In genomic region chr7:20791523-20791879, GRCh38 we compare ENCODE assay signal across 30 cellular contexts. TPM values are rescaled to one million over a fixed set of nuclear protein-coding genes. Genes with fewer than 3 reads are reported as not detected.
DNase-seq lines count a peak whose midpoint lies in the region; ATAC-seq and TF ChIP-seq lines count a peak whose summit lies in the region.
"Had no signal": no experiment of that assay in that cellular context is flagged by ENCODE, and none has a peak within 500 bp of the region (broad histone marks: within the 10 kb centered on the region; RNA-seq: fewer than 3 reads in every experiment).

No MANE protein-coding gene starts in this region.

- H3K4me2 ChIP-seq in trophoblast cell (ENCODE audit: low read length) = no peak overlapping the region

- H3K9me3 Mint-ChIP-seq in activated naive CD4-positive, alpha-beta T cell treated with anti-CD3 and anti-CD28 coated beads, Interleukin-2, amount 10 ng/mL, durations not matched to agents 7 days and 5 days = peaks cover 5% of the 10 kb centered on the region
- peaks cover 4 to 18% of the 10 kb centered on the region in 2 donors for H3K9me3 Mint-ChIP-seq in activated naive CD4-positive, alpha-beta T cell treated with anti-CD3 and anti-CD28 coated beads, Interleukin-2, amount 50 U/mL, for 72 hours
- no peaks in the 10 kb centered on the region for H3K9me3 Mint-ChIP-seq in progenitor cell of endocrine pancreas (ENCODE audit: low read depth)

- intact Hi-C loops in vagina (cut with DNase I) = no loop called here

- H3K36me3 Mint-ChIP-seq in activated naive CD4-positive, alpha-beta T cell treated with anti-CD3 and anti-CD28 coated beads, Interleukin-2, amount 10 ng/mL, durations not matched to agents 7 days and 5 days = peaks cover 12% of the 10 kb centered on the region
- peaks cover 18 to 40% of the 10 kb centered on the region in 2 donors for H3K36me3 Mint-ChIP-seq in activated naive CD4-positive, alpha-beta T cell treated with anti-CD3 and anti-CD28 coated beads, Interleukin-2, amount 50 U/mL, for 72 hours
- no peaks in the 10 kb centered on the region for H3K36me3 Mint-ChIP-seq in progenitor cell of endocrine pancreas (ENCODE audit: insufficient read depth)

- H3K27ac ChIP-seq in RWPE2 (ENCODE audit: poor library complexity, severe bottlenecking) = peak overlapping the region; percentile 72
- no peak overlapping the region for H3K27ac ChIP-seq in iPS DF 6.9 (ENCODE audit: low read length)
- H3K27ac ChIP-seq in trophoblast cell (ENCODE audit: low read depth, low read length) = no peak overlapping the region
- no peak overlapping the region for H3K27ac ChIP-seq in vagina
- H3K27ac ChIP-seq: body of pancreas, C4-2B, esophagus squamous epithelium, gastroesophageal sphincter, HL-60, left ventricle myocardium inferior, uterus had no signal

- H4K8ac ChIP-seq in trophoblast cell (ENCODE audit: low read depth, low read length) = no peak overlapping the region

- H3K4ac ChIP-seq in trophoblast cell (ENCODE audit: low read depth, low read length) = no peak overlapping the region

- H2BK120ac ChIP-seq in trophoblast cell (ENCODE audit: insufficient read depth, low read length, poor library complexity) = no peak overlapping the region

- H2BK12ac ChIP-seq in trophoblast cell (ENCODE audit: low read length) = no peak overlapping the region

- H3K79me2 ChIP-seq in trophoblast cell (ENCODE audit: control insufficient read depth, insufficient read depth, low read length, poor library complexity) = no peaks in the 10 kb centered on the region

- no peak for ATAC-seq in activated naive CD4-positive, alpha-beta T cell treated with anti-CD3 and anti-CD28 coated beads, Interleukin-2, amount 50 U/mL, for 72 hours
- ATAC-seq in RWPE2 (ENCODE audit: low read depth) = no peak
- ATAC-seq: body of pancreas, gastroesophageal sphincter, natural killer cell had no signal

- H3K4me3 ChIP-seq in RWPE2 (ENCODE audit: severe bottlenecking) (peak overlapping the region; percentile 37), iPS DF 6.9 (ENCODE audit: low read length) (peak overlapping the region; percentile 12; the same call in 1 of the 2 replicates), trophoblast cell (ENCODE audit: low read depth, low read length) (no peak overlapping the region), vagina (no peak overlapping the region)
- H3K4me3 ChIP-seq: body of pancreas, esophagus squamous epithelium, gastroesophageal sphincter, left ventricle myocardium inferior, uterus had no signal

- H3K23ac ChIP-seq in trophoblast cell (ENCODE audit: low read length) = no peak overlapping the region

- peaks cover 92% of the 10 kb centered on the region for H3K27me3 Mint-ChIP-seq in activated naive CD4-positive, alpha-beta T cell treated with anti-CD3 and anti-CD28 coated beads, Interleukin-2, amount 10 ng/mL, durations not matched to agents 7 days and 5 days
- H3K27me3 Mint-ChIP-seq in progenitor cell of endocrine pancreas = peaks cover 97% of the 10 kb centered on the region

- TF ChIP-seq POLR2A in vagina (IDR thresholded peaks at IDR 0.05) = no peak

- peak overlapping the region; percentile 73 for H3K27ac Mint-ChIP-seq in activated naive CD4-positive, alpha-beta T cell treated with anti-CD3 and anti-CD28 coated beads, Interleukin-2, amount 10 ng/mL, durations not matched to agents 7 days and 5 days
- no peak overlapping the region for H3K27ac Mint-ChIP-seq in activated naive CD4-positive, alpha-beta T cell treated with anti-CD3 and anti-CD28 coated beads, Interleukin-2, amount 50 U/mL, for 72 hours
- H3K27ac Mint-ChIP-seq in progenitor cell of endocrine pancreas = peak overlapping the region; percentile 30
- H3K27ac Mint-ChIP-seq: natural killer cell had no signal

- no peak overlapping the region for H4K12ac ChIP-seq in trophoblast cell (ENCODE audit: low read depth, low read length)

- H3K4me3 Mint-ChIP-seq in activated naive CD4-positive, alpha-beta T cell treated with anti-CD3 and anti-CD28 coated beads, Interleukin-2, amount 10 ng/mL, durations not matched to agents 7 days and 5 days = no peak overlapping the region
- no peak overlapping the region for H3K4me3 Mint-ChIP-seq in progenitor cell of endocrine pancreas (ENCODE audit: low read depth)
- H3K4me3 Mint-ChIP-seq: natural killer cell had no signal

- no peak overlapping the region for H3K9ac ChIP-seq in trophoblast cell (ENCODE audit: low read length)

- H4K91ac ChIP-seq in trophoblast cell (ENCODE audit: low read depth, low read length) = no peak overlapping the region

- no peaks in the 10 kb centered on the region; the same call in 1 of the 2 replicates for H3K36me3 ChIP-seq in RWPE2 (ENCODE audit: low read depth)
- no peaks in the 10 kb centered on the region for H3K36me3 ChIP-seq in iPS DF 6.9 (ENCODE audit: control insufficient read depth, insufficient read depth, low read length)
- H3K36me3 ChIP-seq in trophoblast cell (ENCODE audit: control insufficient read depth in 1 of 2, insufficient read depth in 2 of 2, low read length in 2 of 2) = no peaks in the 10 kb centered on the region
- no peaks in the 10 kb centered on the region for H3K36me3 ChIP-seq in vagina
- H3K36me3 ChIP-seq: esophagus squamous epithelium, gastroesophageal sphincter, HAP-1, left ventricle myocardium inferior, MG63, uterus had no signal

- H3K18ac ChIP-seq in trophoblast cell (ENCODE audit: low read length) = no peak overlapping the region

- CTCF ChIA-PET in activated naive CD4-positive, alpha-beta T cell treated with anti-CD3 and anti-CD28 coated beads, Interleukin-2, amount 10 ng/mL, durations not matched to agents 7 days and 5 days (lab: Charles Lee) = no interaction called here

- no peak overlapping the region for H2BK5ac ChIP-seq in trophoblast cell (ENCODE audit: low read depth, low read length, poor library complexity)

- no peaks in the 10 kb centered on the region for H3K79me1 ChIP-seq in trophoblast cell (ENCODE audit: low read length)

- no peak overlapping the region for H3K14ac ChIP-seq in trophoblast cell (ENCODE audit: low read length)

- no peak for DNase-seq in activated naive CD4-positive, alpha-beta T cell treated with anti-CD3 and anti-CD28 coated beads, Interleukin-2, amount 10 ng/mL, durations not matched to agents 7 days and 5 days
- DNase-seq in activated naive CD4-positive, alpha-beta T cell treated with anti-CD3 and anti-CD28 coated beads, Interleukin-2, amount 50 U/mL, for 72 hours (ENCODE audit: low spot score in 2 of 2) = no peak
- DNase-seq in RWPE2 (ENCODE audit: low spot score) (no peak), iPS DF 6.9 (ENCODE audit: low read depth, low spot score) (no peak), progenitor cell of endocrine pancreas (ENCODE audit: low spot score, unreplicated experiment) (no peak), trophoblast cell (no peak), AG08396 (ENCODE audit: low spot score) (no peak), vagina (ENCODE audit: extremely low spot score in 2 of 2) (no peak)
- DNase-seq: activated CD4-positive, CD25-positive, alpha-beta regulatory T cell treated with anti-CD3 and anti-CD28 coated beads, Interleukin-2, amount 50 U/mL, for 72 hours; activated naive CD4-positive, alpha-beta T cell treated with anti-CD3 and anti-CD28 coated beads, Interleukin-2, amount 50 U/mL, for 16 hours; body of pancreas; effector memory CD4-positive, alpha-beta T cell; esophagus squamous epithelium; left ventricle myocardium inferior; midbrain; natural killer cell; NCI-H1436; NCI-H2171; NCI-H774; Right ventricle myocardium superior; uterus had no signal

- H3K4me1 Mint-ChIP-seq in activated naive CD4-positive, alpha-beta T cell treated with anti-CD3 and anti-CD28 coated beads, Interleukin-2, amount 10 ng/mL, durations not matched to agents 7 days and 5 days = peaks cover 10% of the 10 kb centered on the region
- H3K4me1 Mint-ChIP-seq in progenitor cell of endocrine pancreas (ENCODE audit: low read depth) = peaks cover 9% of the 10 kb centered on the region

- no CpG with 5 or more reads among the region's 6 CpGs for WGBS in iPS DF 6.9 (ENCODE audit: insufficient coverage, insufficient read length)
- no CpG with 5 or more reads among the region's 6 CpGs for WGBS in trophoblast cell (ENCODE audit: extremely low coverage, insufficient coverage, insufficient read length)

- H2AK5ac ChIP-seq in trophoblast cell (ENCODE audit: low read length) = no peak overlapping the region

- TF ChIP-seq CTCF in RWPE2 (IDR thresholded peaks at IDR 0.05; ENCODE audit: poor library complexity, severe bottlenecking) (no peak), progenitor cell of endocrine pancreas (IDR thresholded peaks at IDR 0.05; ENCODE audit: unreplicated experiment) (no peak), vagina (IDR thresholded peaks at IDR 0.05) (no peak)

- peaks cover 81% of the 10 kb centered on the region for H3K27me3 ChIP-seq in RWPE2 (ENCODE audit: insufficient read depth, poor library complexity, severe bottlenecking)
- H3K27me3 ChIP-seq in iPS DF 6.9 (ENCODE audit: control insufficient read depth, insufficient read depth, low read length) = peaks cover 34% of the 10 kb centered on the region
- H3K27me3 ChIP-seq in trophoblast cell (ENCODE audit: insufficient read depth, low read length) = peaks cover 66% of the 10 kb centered on the region
- H3K27me3 ChIP-seq in vagina = no peaks in the 10 kb centered on the region

- H3K9me3 ChIP-seq in RWPE2 (ENCODE audit: severe bottlenecking) (no peaks in the 10 kb centered on the region), iPS DF 6.9 (ENCODE audit: control insufficient read depth, insufficient read depth, low read length) (no peaks in the 10 kb centered on the region), trophoblast cell (ENCODE audit: insufficient read depth, low read depth, low read length) (peaks cover 7% of the 10 kb centered on the region), vagina (no peaks in the 10 kb centered on the region)
- H3K9me3 ChIP-seq: esophagus squamous epithelium, HAP-1, left ventricle myocardium inferior, MG63, uterus had no signal

- H2AFZ ChIP-seq in trophoblast cell (ENCODE audit: insufficient read depth, low read length, poor library complexity) = no peak overlapping the region

- H3K4me1 ChIP-seq in RWPE2 (ENCODE audit: insufficient read depth, poor library complexity, severe bottlenecking) = peaks cover 13% of the 10 kb centered on the region
- 0 out of 2 replicates have a peak, but pooled peaks cover 1% of the 10 kb centered on the region for H3K4me1 ChIP-seq in iPS DF 6.9 (ENCODE audit: control insufficient read depth, insufficient read depth, low read length)
- H3K4me1 ChIP-seq in trophoblast cell (ENCODE audit: control insufficient read depth in 1 of 2, insufficient read depth in 2 of 2, low read length in 2 of 2) = peaks cover 4% of the 10 kb centered on the region in 2 experiments
- H3K4me1 ChIP-seq in vagina = peaks cover under 1% of the 10 kb centered on the region

RNA-seq across cellular contexts. Expression of gene SP8, which starts 4.8 kb away (rescaled TPM):
- not detected for total RNA-seq in activated naive CD4-positive, alpha-beta T cell treated with anti-CD3 and anti-CD28 coated beads, Interleukin-2, amount 50 U/mL, for 72 hours
- total RNA-seq in progenitor cell of endocrine pancreas (1.1 and 2.1 TPM in 2 replicates), vagina (2.9 TPM)
- polyA plus RNA-seq in trophoblast cell (2013) = 0.03 TPM in 1 of 2 replicates, not detected in the other
- total RNA-seq: activated CD8-positive, alpha-beta memory T cell treated with anti-CD3 and anti-CD28 coated beads for 36 hours; body of pancreas; chondrocyte; esophagus squamous epithelium; G401; gastroesophageal sphincter; left ventricle myocardium inferior; natural killer cell; Right ventricle myocardium superior; subcutaneous adipose tissue; uterus had no signal

Comparison
In these comparisons a context has a peak if more than half of its experiments do, and no peak if none do; other contexts are left out.
1. H3K27ac Mint-ChIP-seq: peak in activated naive CD4-positive, alpha-beta T cell treated with anti-CD3 and anti-CD28 coated beads, Interleukin-2, amount 10 ng/mL, durations not matched to agents 7 days and 5 days (single experiment) and progenitor cell of endocrine pancreas (single experiment); none in activated naive CD4-positive, alpha-beta T cell treated with anti-CD3 and anti-CD28 coated beads, Interleukin-2, amount 50 U/mL, for 72 hours (0 of 2).
2. H3K4me3 ChIP-seq: peak in RWPE2 (single experiment) and iPS DF 6.9 (single experiment); none in trophoblast cell (single experiment) and vagina (0 of 2).